ENCODE assay signal across 11 cellular contexts in the genomic region with DNA sequence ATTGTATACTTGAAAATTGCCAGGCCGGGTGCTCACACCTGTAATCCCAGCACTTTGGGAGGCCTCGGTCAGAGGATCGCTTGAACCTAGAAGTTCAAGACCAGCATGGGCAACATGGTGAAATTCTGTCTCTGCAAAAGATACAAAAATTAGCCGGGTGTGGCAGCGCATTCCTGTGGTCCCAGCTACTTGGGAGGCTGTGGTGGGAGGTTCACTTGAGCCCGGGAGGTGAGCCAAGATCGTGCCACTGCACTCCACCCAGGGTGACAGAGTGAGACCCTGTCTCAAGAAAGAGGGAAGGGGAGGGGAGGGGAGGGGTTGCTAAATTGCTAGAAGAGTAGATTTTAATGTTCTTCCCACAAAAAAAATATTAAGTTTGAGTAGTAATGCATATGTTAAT. TPM values are rescaled to one million over a fixed set of nuclear protein-coding genes. Genes with fewer than 3 reads are reported as not detected.
A peak's percentile ranks its signal among the peaks of the same experiment; 100 is the strongest.
DNase-seq lines count a peak whose midpoint lies in the region; ATAC-seq and TF ChIP-seq lines count a peak whose summit lies in the region.
"Had no signal": no experiment of that assay in that cellular context is flagged by ENCODE, and none has a peak within 500 bp of the region (broad histone marks: within the 10 kb centered on the region; RNA-seq: fewer than 3 reads in every experiment).

No MANE protein-coding gene starts in this region.

- H3K9me3 ChIP-seq in T-helper 17 cell (ENCODE audit: control insufficient read depth, low read length, poor library complexity, severe bottlenecking) (no peaks in the 10 kb centered on the region), fibroblast of lung (ENCODE audit: control insufficient read depth, insufficient read depth, low read depth, low read length) (no peaks in the 10 kb centered on the region)
- H3K9me3 ChIP-seq: lower lobe of right lung had no signal

- no peak for TF ChIP-seq CTCF in fibroblast of lung (conservative IDR thresholded peaks at IDR 0.05 in 1 of 2, IDR thresholded peaks at IDR 0.05 in 1 of 2; ENCODE audit: low read depth in 1 of 2, low read length in 2 of 2)

- no peak overlapping the region for H3K4me3 ChIP-seq in fibroblast of lung (replicated peaks in 1 of 4; ENCODE audit: control extremely low read depth in 1 of 4, insufficient read depth in 1 of 4, low read depth in 3 of 4, low read length in 4 of 4)
- H3K4me3 ChIP-seq: lower lobe of right lung had no signal

- no peak overlapping the region for H2AFZ ChIP-seq in fibroblast of lung (ENCODE audit: low read length)

- H3K9me3 Mint-ChIP-seq in activated CD4-positive, alpha-beta T cell treated with anti-CD3 and anti-CD28 coated beads, Interleukin-2, amount 10 ng/mL, durations not matched to agents 24 days and 14 days, result no peaks in the 10 kb centered on the region

- no peak for DNase-seq in activated CD4-positive, alpha-beta T cell treated with anti-CD3 and anti-CD28 coated beads, Interleukin-2, amount 10 ng/mL, durations not matched to agents 24 days and 14 days
- DNase-seq in activated CD4-positive, alpha-beta T cell treated with anti-CD3 and anti-CD28 coated beads for 4 hours, result no peak
- DNase-seq in T-helper 17 cell (no peak), fibroblast of lung (ENCODE audit: low read depth in 2 of 2) (peak; percentile 75 to 79), stromal cell of bone marrow (ENCODE audit: low read depth) (peak; percentile 20), SIG-M5 treated with dmso at 0.1 percent for 504 hours (lab: John Stamatoyannopoulos, UW; ENCODE audit: unreplicated experiment) (no peak), NCI-H774 (lab: John Stamatoyannopoulos, UW) (no peak)
- DNase-seq: lower lobe of right lung; NCI-H2081; stimulated activated CD4-positive, alpha-beta T cell treated with anti-CD3 and anti-CD28 coated beads, Interleukin-2, amount 100 ng/mL, for 48 hours had no signal

- peaks cover 53% of the 10 kb centered on the region for H3K4me1 Mint-ChIP-seq in activated CD4-positive, alpha-beta T cell treated with anti-CD3 and anti-CD28 coated beads, Interleukin-2, amount 10 ng/mL, durations not matched to agents 24 days and 14 days
- H3K4me1 Mint-ChIP-seq in T-helper 17 cell, result peaks cover 48% of the 10 kb centered on the region

- H3K4me3 Mint-ChIP-seq in activated CD4-positive, alpha-beta T cell treated with anti-CD3 and anti-CD28 coated beads, Interleukin-2, amount 10 ng/mL, durations not matched to agents 24 days and 14 days, result peak overlapping the region; percentile 31
- peak overlapping the region; percentile 58 for H3K4me3 Mint-ChIP-seq in T-helper 17 cell

- no peaks in the 10 kb centered on the region for H4K20me1 ChIP-seq in fibroblast of lung (ENCODE audit: control insufficient read depth, extremely low read depth, insufficient read depth, low read length)

- peaks cover 49% of the 10 kb centered on the region for H3K36me3 Mint-ChIP-seq in activated CD4-positive, alpha-beta T cell treated with anti-CD3 and anti-CD28 coated beads, Interleukin-2, amount 10 ng/mL, durations not matched to agents 24 days and 14 days (ENCODE audit: low read depth)
- H3K36me3 Mint-ChIP-seq in T-helper 17 cell (ENCODE audit: low read depth), result peaks cover 13% of the 10 kb centered on the region

- no peaks in the 10 kb centered on the region for H3K27me3 Mint-ChIP-seq in activated CD4-positive, alpha-beta T cell treated with anti-CD3 and anti-CD28 coated beads, Interleukin-2, amount 10 ng/mL, durations not matched to agents 24 days and 14 days
- H3K27me3 Mint-ChIP-seq in T-helper 17 cell, result no peaks in the 10 kb centered on the region

- peak overlapping the region; percentile 92 for H3K27ac Mint-ChIP-seq in activated CD4-positive, alpha-beta T cell treated with anti-CD3 and anti-CD28 coated beads, Interleukin-2, amount 10 ng/mL, durations not matched to agents 24 days and 14 days
- H3K27ac Mint-ChIP-seq in T-helper 17 cell, result peak overlapping the region; percentile 93

- no peak overlapping the region for H3K9ac ChIP-seq in fibroblast of lung (ENCODE audit: insufficient read depth, low read length)

- ATAC-seq in T-helper 17 cell (no peak), GM18502 (IDR thresholded peaks at IDR 0.05; ENCODE audit: poor library complexity, unreplicated experiment) (no peak)

- H3K4me2 ChIP-seq in fibroblast of lung (ENCODE audit: extremely low read depth, insufficient read depth, low read length), result no peak overlapping the region

- no peaks in the 10 kb centered on the region for H3K36me3 ChIP-seq in fibroblast of lung (ENCODE audit: control insufficient read depth, insufficient read depth, low read length)

- H3K79me2 ChIP-seq in fibroblast of lung (ENCODE audit: control insufficient read depth, insufficient read depth, low read length), result peaks cover 2% of the 10 kb centered on the region

- intact Hi-C loops in activated CD4-positive, alpha-beta T cell treated with anti-CD3 and anti-CD28 coated beads, Interleukin-2, amount 10 ng/mL, durations not matched to agents 24 days and 14 days (cut with micrococcal nuclease), result no loop called here

- no peaks in the 10 kb centered on the region for H3K27me3 ChIP-seq in fibroblast of lung (ENCODE audit: control insufficient read depth, insufficient read depth, low read length)

- no peak overlapping the region for H3K27ac ChIP-seq in fibroblast of lung (ENCODE audit: insufficient read depth, low read length)
- H3K27ac ChIP-seq: lower lobe of right lung had no signal

- peaks cover 15% of the 10 kb centered on the region for H3K4me1 ChIP-seq in fibroblast of lung (ENCODE audit: control insufficient read depth, extremely low read depth, insufficient read depth, low read length)

RNA-seq across cellular contexts. Expression of a gene that starts 53.2 kb away (rescaled TPM):
- total RNA-seq in activated CD4-positive, alpha-beta T cell treated with anti-CD3 and anti-CD28 coated beads, Interleukin-2, amount 10 ng/mL, durations not matched to agents 24 days and 14 days, result 245 TPM in 2 replicates
- total RNA-seq in T-helper 17 cell, result 100 to 1,000 TPM; 219 to 221 TPM
- total RNA-seq in fibroblast of lung, result 33.6 and 44.3 TPM in 2 replicates
- 20.8 and 21.9 TPM in 2 replicates for polyA plus RNA-seq in fibroblast of lung
- 23.5 and 25.9 TPM in 2 replicates for polyA plus RNA-seq in fibroblast of lung (2012)
- 15.5 and 18.9 TPM in 2 replicates for polyA minus RNA-seq in fibroblast of lung (ENCODE audit: low replicate concordance)

Comparison
In these comparisons a context has a peak if more than half of its experiments do, and no peak if none do; other contexts are left out.
1. DNase-seq: peak in fibroblast of lung (2 of 2) and stromal cell of bone marrow (single experiment); none in activated CD4-positive, alpha-beta T cell treated with anti-CD3 and anti-CD28 coated beads, Interleukin-2, amount 10 ng/mL, durations not matched to agents 24 days and 14 days (single experiment), activated CD4-positive, alpha-beta T cell treated with anti-CD3 and anti-CD28 coated beads for 4 hours (0 of 2), T-helper 17 cell (0 of 3), SIG-M5 treated with dmso at 0.1 percent for 504 hours (single experiment) and NCI-H774 (single experiment).